1 cellular context compared by ENCODE assay signal in the genomic region with DNA sequence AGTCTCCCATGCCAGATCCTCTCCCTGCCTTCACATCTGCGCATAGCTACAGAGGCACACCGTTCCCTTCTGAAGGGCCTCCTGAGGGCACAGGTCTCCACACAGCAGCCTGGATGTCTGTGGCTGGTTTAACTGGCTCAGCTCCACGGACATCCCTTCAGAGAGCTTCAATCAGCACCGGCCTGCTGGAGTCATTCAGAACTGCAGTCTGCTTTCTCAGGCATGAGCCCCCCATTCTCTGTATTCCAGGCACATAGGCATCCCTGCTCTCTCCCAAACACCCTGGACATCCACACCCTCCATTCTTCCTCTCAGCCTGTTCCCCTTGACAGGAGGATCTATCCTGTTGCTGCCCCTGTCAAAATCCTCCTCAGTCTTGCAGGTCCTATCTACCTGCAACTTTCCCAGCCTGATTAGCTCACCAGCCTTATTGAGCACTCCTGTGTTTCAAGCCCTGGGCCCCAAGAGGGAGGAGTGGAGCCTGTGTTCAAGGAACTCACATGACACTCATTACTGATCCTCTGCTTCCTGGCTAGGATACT.
TF ChIP-seq lines count a peak whose summit lies in the region.

No MANE protein-coding gene starts in this region.

TF ChIP-seq in HepG2, 621 proteins besides CTCF, POLR2A, EP300 and RAD21 (continued from another document and continues in another):
- TF ChIP-seq, protein P1, sequence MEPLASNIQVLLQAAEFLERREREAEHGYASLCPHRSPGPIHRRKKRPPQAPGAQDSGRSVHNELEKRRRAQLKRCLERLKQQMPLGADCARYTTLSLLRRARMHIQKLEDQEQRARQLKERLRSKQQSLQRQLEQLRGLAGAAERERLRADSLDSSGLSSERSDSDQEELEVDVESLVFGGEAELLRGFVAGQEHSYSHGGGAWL (CRISPR knock-in tag; IDR thresholded peaks at IDR 0.05), result peak; percentile 45; the same call in 1 of the 2 replicates
- TF ChIP-seq SOX5 (CRISPR knock-in tag; IDR thresholded peaks at IDR 0.05; ENCODE audit: borderline replicate concordance) (peak; percentile 36; the same call in 1 of the 2 replicates), CEBPB (IDR thresholded peaks at IDR 0.05; ENCODE audit: borderline replicate concordance, low read depth, low read length) (no peak), SRSF1 (optimal IDR thresholded peaks at IDR 0.05; ENCODE audit: low read depth, low read length) (no peak), ISX (CRISPR knock-in tag; conservative IDR thresholded peaks at IDR 0.05) (no peak), FOXO1 (CRISPR knock-in tag; IDR thresholded peaks at IDR 0.05) (0 out of 2 replicates have a peak, but pooled peaks have one; percentile 32), NFIB (CRISPR knock-in tag; IDR thresholded peaks at IDR 0.05; ENCODE audit: borderline replicate concordance) (no peak), GLI4 (CRISPR knock-in tag; IDR thresholded peaks at IDR 0.05; ENCODE audit: borderline replicate concordance) (peak; percentile 95; the same call in 1 of the 2 replicates), ZNF230 (CRISPR knock-in tag; IDR thresholded peaks at IDR 0.05) (0 out of 2 replicates have a peak, but pooled peaks have one; percentile 16), JUNB (CRISPR knock-in tag; IDR thresholded peaks at IDR 0.05; ENCODE audit: borderline replicate concordance) (no peak), ZBTB8A (CRISPR knock-in tag; IDR thresholded peaks at IDR 0.05; ENCODE audit: borderline replicate concordance, low read depth) (no peak), GZF1 (CRISPR knock-in tag; IDR thresholded peaks at IDR 0.05) (no peak), ZNF572 (CRISPR knock-in tag; IDR thresholded peaks at IDR 0.05) (no peak), ELF3 (CRISPR knock-in tag; IDR thresholded peaks at IDR 0.05) (peak; percentile 80), ZNF589 (CRISPR knock-in tag; conservative IDR thresholded peaks at IDR 0.05) (no peak), ZNF33B (CRISPR knock-in tag; IDR thresholded peaks at IDR 0.05) (peak; percentile 96), MAFG (CRISPR knock-in tag; IDR thresholded peaks at IDR 0.05) (no peak), MIXL1 (CRISPR knock-in tag; IDR thresholded peaks at IDR 0.05) (peak; percentile 66; the same call in 1 of the 2 replicates), SCMH1 (CRISPR knock-in tag; IDR thresholded peaks at IDR 0.05; ENCODE audit: borderline replicate concordance) (no peak), PCBP2 (optimal IDR thresholded peaks at IDR 0.05; ENCODE audit: low read depth, low read length, poor library complexity, severe bottlenecking) (peak; percentile 59), ZNF264 (CRISPR knock-in tag; IDR thresholded peaks at IDR 0.05) (no peak), TBL1XR1 (IDR thresholded peaks at IDR 0.05; ENCODE audit: borderline replicate concordance, low read length, partially characterized antibody) (no peak), THYN1 (CRISPR knock-in tag; IDR thresholded peaks at IDR 0.05; ENCODE audit: borderline replicate concordance, low read depth) (peak; percentile 65; the same call in 1 of the 2 replicates), ZNF75D (CRISPR knock-in tag; IDR thresholded peaks at IDR 0.05; ENCODE audit: borderline replicate concordance) (no peak), ZNF350 (CRISPR knock-in tag; IDR thresholded peaks at IDR 0.05; ENCODE audit: borderline replicate concordance, low read depth) (peak; percentile 68), ZNF558 (CRISPR knock-in tag; IDR thresholded peaks at IDR 0.05; ENCODE audit: borderline replicate concordance) (no peak), ZNF619 (CRISPR knock-in tag; IDR thresholded peaks at IDR 0.05) (no peak), NFKB2 (CRISPR knock-in tag; IDR thresholded peaks at IDR 0.05; ENCODE audit: borderline replicate concordance) (no peak), ZNF660 (CRISPR knock-in tag; IDR thresholded peaks at IDR 0.05; ENCODE audit: borderline replicate concordance, low read depth) (no peak), ZNF496 (CRISPR knock-in tag; IDR thresholded peaks at IDR 0.05; ENCODE audit: insufficient replicate concordance) (no peak), ZFYVE20 (CRISPR knock-in tag; IDR thresholded peaks at IDR 0.05; ENCODE audit: borderline replicate concordance, low read depth) (no peak)
- TF ChIP-seq, protein P2, sequence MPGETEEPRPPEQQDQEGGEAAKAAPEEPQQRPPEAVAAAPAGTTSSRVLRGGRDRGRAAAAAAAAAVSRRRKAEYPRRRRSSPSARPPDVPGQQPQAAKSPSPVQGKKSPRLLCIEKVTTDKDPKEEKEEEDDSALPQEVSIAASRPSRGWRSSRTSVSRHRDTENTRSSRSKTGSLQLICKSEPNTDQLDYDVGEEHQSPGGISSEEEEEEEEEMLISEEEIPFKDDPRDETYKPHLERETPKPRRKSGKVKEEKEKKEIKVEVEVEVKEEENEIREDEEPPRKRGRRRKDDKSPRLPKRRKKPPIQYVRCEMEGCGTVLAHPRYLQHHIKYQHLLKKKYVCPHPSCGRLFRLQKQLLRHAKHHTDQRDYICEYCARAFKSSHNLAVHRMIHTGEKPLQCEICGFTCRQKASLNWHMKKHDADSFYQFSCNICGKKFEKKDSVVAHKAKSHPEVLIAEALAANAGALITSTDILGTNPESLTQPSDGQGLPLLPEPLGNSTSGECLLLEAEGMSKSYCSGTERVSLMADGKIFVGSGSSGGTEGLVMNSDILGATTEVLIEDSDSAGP (CRISPR knock-in tag; IDR thresholded peaks at IDR 0.05; ENCODE audit: borderline replicate concordance), result no peak
- TF ChIP-seq, protein P3, sequence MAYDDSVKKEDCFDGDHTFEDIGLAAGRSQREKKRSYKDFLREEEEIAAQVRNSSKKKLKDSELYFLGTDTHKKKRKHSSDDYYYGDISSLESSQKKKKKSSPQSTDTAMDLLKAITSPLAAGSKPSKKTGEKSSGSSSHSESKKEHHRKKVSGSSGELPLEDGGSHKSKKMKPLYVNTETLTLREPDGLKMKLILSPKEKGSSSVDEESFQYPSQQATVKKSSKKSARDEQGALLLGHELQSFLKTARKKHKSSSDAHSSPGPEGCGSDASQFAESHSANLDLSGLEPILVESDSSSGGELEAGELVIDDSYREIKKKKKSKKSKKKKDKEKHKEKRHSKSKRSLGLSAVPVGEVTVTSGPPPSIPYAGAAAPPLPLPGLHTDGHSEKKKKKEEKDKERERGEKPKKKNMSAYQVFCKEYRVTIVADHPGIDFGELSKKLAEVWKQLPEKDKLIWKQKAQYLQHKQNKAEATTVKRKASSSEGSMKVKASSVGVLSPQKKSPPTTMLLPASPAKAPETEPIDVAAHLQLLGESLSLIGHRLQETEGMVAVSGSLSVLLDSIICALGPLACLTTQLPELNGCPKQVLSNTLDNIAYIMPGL (CRISPR knock-in tag; IDR thresholded peaks at IDR 0.05; ENCODE audit: borderline replicate concordance in 1 of 2, low read depth in 1 of 2), result peak in 1 of 2 experiments; percentile 42; a peak in 2 of 4 replicates
- TF ChIP-seq, protein P4, sequence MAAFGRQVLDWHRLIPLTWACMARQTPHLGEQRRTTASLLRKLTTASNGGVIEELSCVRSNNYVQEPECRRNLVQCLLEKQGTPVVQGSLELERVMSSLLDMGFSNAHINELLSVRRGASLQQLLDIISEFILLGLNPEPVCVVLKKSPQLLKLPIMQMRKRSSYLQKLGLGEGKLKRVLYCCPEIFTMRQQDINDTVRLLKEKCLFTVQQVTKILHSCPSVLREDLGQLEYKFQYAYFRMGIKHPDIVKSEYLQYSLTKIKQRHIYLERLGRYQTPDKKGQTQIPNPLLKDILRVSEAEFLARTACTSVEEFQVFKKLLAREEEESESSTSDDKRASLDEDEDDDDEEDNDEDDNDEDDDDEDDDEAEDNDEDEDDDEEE (CRISPR knock-in tag; IDR thresholded peaks at IDR 0.05), result no peak
- TF ChIP-seq, protein P5, sequence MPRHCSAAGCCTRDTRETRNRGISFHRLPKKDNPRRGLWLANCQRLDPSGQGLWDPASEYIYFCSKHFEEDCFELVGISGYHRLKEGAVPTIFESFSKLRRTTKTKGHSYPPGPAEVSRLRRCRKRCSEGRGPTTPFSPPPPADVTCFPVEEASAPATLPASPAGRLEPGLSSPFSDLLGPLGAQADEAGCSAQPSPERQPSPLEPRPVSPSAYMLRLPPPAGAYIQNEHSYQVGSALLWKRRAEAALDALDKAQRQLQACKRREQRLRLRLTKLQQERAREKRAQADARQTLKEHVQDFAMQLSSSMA (CRISPR knock-in tag; IDR thresholded peaks at IDR 0.05), result 0 out of 2 replicates have a peak, but pooled peaks have one; percentile 46
- TF ChIP-seq, protein P6, sequence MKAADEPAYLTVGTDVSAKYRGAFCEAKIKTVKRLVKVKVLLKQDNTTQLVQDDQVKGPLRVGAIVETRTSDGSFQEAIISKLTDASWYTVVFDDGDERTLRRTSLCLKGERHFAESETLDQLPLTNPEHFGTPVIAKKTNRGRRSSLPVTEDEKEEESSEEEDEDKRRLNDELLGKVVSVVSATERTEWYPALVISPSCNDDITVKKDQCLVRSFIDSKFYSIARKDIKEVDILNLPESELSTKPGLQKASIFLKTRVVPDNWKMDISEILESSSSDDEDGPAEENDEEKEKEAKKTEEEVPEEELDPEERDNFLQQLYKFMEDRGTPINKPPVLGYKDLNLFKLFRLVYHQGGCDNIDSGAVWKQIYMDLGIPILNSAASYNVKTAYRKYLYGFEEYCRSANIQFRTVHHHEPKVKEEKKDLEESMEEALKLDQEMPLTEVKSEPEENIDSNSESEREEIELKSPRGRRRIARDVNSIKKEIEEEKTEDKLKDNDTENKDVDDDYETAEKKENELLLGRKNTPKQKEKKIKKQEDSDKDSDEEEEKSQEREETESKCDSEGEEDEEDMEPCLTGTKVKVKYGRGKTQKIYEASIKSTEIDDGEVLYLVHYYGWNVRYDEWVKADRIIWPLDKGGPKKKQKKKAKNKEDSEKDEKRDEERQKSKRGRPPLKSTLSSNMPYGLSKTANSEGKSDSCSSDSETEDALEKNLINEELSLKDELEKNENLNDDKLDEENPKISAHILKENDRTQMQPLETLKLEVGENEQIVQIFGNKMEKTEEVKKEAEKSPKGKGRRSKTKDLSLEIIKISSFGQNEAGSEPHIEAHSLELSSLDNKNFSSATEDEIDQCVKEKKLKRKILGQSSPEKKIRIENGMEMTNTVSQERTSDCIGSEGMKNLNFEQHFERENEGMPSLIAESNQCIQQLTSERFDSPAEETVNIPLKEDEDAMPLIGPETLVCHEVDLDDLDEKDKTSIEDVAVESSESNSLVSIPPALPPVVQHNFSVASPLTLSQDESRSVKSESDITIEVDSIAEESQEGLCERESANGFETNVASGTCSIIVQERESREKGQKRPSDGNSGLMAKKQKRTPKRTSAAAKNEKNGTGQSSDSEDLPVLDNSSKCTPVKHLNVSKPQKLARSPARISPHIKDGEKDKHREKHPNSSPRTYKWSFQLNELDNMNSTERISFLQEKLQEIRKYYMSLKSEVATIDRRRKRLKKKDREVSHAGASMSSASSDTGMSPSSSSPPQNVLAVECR (CRISPR knock-in tag; IDR thresholded peaks at IDR 0.05; ENCODE audit: borderline replicate concordance), result peak; percentile 51; the same call in 1 of the 2 replicates
- TF ChIP-seq, protein P7, sequence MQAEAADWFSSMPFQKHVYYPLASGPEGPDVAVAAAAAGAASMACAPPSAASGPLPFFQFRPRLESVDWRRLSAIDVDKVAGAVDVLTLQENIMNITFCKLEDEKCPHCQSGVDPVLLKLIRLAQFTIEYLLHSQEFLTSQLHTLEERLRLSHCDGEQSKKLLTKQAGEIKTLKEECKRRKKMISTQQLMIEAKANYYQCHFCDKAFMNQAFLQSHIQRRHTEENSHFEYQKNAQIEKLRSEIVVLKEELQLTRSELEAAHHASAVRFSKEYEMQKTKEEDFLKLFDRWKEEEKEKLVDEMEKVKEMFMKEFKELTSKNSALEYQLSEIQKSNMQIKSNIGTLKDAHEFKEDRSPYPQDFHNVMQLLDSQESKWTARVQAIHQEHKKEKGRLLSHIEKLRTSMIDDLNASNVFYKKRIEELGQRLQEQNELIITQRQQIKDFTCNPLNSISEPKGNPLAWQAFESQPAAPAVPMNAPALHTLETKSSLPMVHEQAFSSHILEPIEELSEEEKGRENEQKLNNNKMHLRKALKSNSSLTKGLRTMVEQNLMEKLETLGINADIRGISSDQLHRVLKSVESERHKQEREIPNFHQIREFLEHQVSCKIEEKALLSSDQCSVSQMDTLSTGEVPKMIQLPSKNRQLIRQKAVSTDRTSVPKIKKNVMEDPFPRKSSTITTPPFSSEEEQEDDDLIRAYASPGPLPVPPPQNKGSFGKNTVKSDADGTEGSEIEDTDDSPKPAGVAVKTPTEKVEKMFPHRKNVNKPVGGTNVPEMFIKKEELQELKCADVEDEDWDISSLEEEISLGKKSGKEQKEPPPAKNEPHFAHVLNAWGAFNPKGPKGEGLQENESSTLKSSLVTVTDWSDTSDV (CRISPR knock-in tag; IDR thresholded peaks at IDR 0.05), result no peak
- TF ChIP-seq, protein P8, sequence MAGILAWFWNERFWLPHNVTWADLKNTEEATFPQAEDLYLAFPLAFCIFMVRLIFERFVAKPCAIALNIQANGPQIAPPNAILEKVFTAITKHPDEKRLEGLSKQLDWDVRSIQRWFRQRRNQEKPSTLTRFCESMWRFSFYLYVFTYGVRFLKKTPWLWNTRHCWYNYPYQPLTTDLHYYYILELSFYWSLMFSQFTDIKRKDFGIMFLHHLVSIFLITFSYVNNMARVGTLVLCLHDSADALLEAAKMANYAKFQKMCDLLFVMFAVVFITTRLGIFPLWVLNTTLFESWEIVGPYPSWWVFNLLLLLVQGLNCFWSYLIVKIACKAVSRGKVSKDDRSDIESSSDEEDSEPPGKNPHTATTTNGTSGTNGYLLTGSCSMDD (CRISPR knock-in tag; IDR thresholded peaks at IDR 0.05), result no peak
- TF ChIP-seq, protein P9, sequence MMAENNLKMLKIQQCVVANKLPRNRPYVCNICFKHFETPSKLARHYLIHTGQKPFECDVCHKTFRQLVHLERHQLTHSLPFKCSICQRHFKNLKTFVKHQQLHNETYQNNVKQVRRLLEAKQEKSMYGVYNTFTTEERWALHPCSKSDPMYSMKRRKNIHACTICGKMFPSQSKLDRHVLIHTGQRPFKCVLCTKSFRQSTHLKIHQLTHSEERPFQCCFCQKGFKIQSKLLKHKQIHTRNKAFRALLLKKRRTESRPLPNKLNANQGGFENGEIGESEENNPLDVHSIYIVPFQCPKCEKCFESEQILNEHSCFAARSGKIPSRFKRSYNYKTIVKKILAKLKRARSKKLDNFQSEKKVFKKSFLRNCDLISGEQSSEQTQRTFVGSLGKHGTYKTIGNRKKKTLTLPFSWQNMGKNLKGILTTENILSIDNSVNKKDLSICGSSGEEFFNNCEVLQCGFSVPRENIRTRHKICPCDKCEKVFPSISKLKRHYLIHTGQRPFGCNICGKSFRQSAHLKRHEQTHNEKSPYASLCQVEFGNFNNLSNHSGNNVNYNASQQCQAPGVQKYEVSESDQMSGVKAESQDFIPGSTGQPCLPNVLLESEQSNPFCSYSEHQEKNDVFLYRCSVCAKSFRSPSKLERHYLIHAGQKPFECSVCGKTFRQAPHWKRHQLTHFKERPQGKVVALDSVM (CRISPR knock-in tag; IDR thresholded peaks at IDR 0.05), result no peak
- TF ChIP-seq, protein P10, sequence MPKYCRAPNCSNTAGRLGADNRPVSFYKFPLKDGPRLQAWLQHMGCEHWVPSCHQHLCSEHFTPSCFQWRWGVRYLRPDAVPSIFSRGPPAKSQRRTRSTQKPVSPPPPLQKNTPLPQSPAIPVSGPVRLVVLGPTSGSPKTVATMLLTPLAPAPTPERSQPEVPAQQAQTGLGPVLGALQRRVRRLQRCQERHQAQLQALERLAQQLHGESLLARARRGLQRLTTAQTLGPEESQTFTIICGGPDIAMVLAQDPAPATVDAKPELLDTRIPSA (CRISPR knock-in tag; IDR thresholded peaks at IDR 0.05; ENCODE audit: borderline replicate concordance), result no peak
- TF ChIP-seq, protein P11, sequence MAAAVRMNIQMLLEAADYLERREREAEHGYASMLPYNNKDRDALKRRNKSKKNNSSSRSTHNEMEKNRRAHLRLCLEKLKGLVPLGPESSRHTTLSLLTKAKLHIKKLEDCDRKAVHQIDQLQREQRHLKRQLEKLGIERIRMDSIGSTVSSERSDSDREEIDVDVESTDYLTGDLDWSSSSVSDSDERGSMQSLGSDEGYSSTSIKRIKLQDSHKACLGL (CRISPR knock-in tag; IDR thresholded peaks at IDR 0.05), result no peak
